Comparison of ENCODE assay signal across 22 cellular contexts in genomic region chr1:53120659-53121058, GRCh38. TPM values are rescaled to one million over a fixed set of nuclear protein-coding genes. Genes with fewer than 3 reads are reported as not detected.
"Had no signal": no experiment of that assay in that cellular context is flagged by ENCODE, and none has a peak within 500 bp of the region (broad histone marks: within the 10 kb centered on the region; RNA-seq: fewer than 3 reads in every experiment).

No MANE protein-coding gene starts in this region.

- ATAC-seq: activated CD8-positive, alpha-beta T cell treated with anti-CD3 and anti-CD28 coated beads, Interleukin-2, amount 10 ng/mL, durations not matched to agents 7 days and 5 days; activated naive CD4-positive, alpha-beta T cell treated with anti-CD3 and anti-CD28 coated beads, Interleukin-2, amount 50 U/mL, for 72 hours; esophagus mucosa; lower lobe of right lung; natural killer cell; sciatic nerve; stimulated activated naive CD8-positive, alpha-beta T cell treated with anti-CD3 and anti-CD28 coated beads, Interleukin-15, Interleukin-2, amounts not matched to agents 100 U/mL and 50 U/mL, for 24 hours had no signal

- H3K4me3 Mint-ChIP-seq: activated CD4-positive, alpha-beta T cell treated with anti-CD3 and anti-CD28 coated beads, Interleukin-2, amount 10 ng/mL, durations not matched to agents 24 days and 14 days; activated CD8-positive, alpha-beta T cell treated with anti-CD3 and anti-CD28 coated beads, Interleukin-2, amount 10 ng/mL, durations not matched to agents 7 days and 5 days; natural killer cell; type B pancreatic cell had no signal

- H3K4me3 ChIP-seq: colonic mucosa, lower lobe of right lung, prostate gland, suprapubic skin had no signal

- H3K36me3 ChIP-seq: colonic mucosa, lower lobe of right lung, prostate gland, suprapubic skin had no signal

- DNase-seq: activated CD4-positive, alpha-beta T cell treated with anti-CD3 and anti-CD28 coated beads, Interleukin-2, amount 10 ng/mL, durations not matched to agents 24 days and 14 days; activated CD4-positive, CD25-positive, alpha-beta regulatory T cell; activated CD8-positive, alpha-beta memory T cell treated with anti-CD3 and anti-CD28 coated beads, Interleukin-2, amount 50 U/mL, for 4 hours; activated CD8-positive, alpha-beta T cell treated with anti-CD3 and anti-CD28 coated beads, Interleukin-2, amount 10 ng/mL, durations not matched to agents 7 days and 5 days; activated effector memory CD4-positive, alpha-beta T cell treated with anti-CD3 and anti-CD28 coated beads, Interleukin-2, amount 50 U/mL, for 16 hours; activated T-cell treated with anti-CD3 and anti-CD28 coated beads, Interleukin-2, amount 50 U/mL, for 48 hours; amniotic stem cell; central memory CD4-positive, alpha-beta T cell; colonic mucosa; left cardiac atrium; lower lobe of right lung; natural killer cell; stimulated activated naive CD8-positive, alpha-beta T cell treated with anti-CD3 and anti-CD28 coated beads, Interleukin-15, Interleukin-2, amounts not matched to agents 100 U/mL and 50 U/mL, for 24 hours had no signal

- H3K36me3 Mint-ChIP-seq: activated naive CD4-positive, alpha-beta T cell treated with anti-CD3 and anti-CD28 coated beads, Interleukin-2, amount 50 U/mL, for 72 hours; natural killer cell; type B pancreatic cell had no signal

- H3K27ac Mint-ChIP-seq: activated CD4-positive, alpha-beta T cell treated with anti-CD3 and anti-CD28 coated beads, Interleukin-2, amount 10 ng/mL, durations not matched to agents 24 days and 14 days; activated CD8-positive, alpha-beta T cell treated with anti-CD3 and anti-CD28 coated beads, Interleukin-2, amount 10 ng/mL, durations not matched to agents 7 days and 5 days; natural killer cell had no signal

- FAIRE-seq: TTC549 had no signal

- H3K9me3 ChIP-seq: colonic mucosa, lower lobe of right lung, prostate gland, suprapubic skin had no signal

- H3K4me1 ChIP-seq: colonic mucosa, prostate gland had no signal

- H3K27me3 ChIP-seq: colonic mucosa, suprapubic skin had no signal

- H3K9me3 Mint-ChIP-seq: activated CD4-positive, alpha-beta T cell treated with anti-CD3 and anti-CD28 coated beads, Interleukin-2, amount 10 ng/mL, durations not matched to agents 24 days and 14 days; activated naive CD4-positive, alpha-beta T cell treated with anti-CD3 and anti-CD28 coated beads, Interleukin-2, amount 50 U/mL, for 72 hours; natural killer cell; type B pancreatic cell had no signal

- H3K4me1 Mint-ChIP-seq: activated CD4-positive, alpha-beta T cell treated with anti-CD3 and anti-CD28 coated beads, Interleukin-2, amount 10 ng/mL, durations not matched to agents 24 days and 14 days had no signal

- H3K27ac ChIP-seq: colonic mucosa, lower lobe of right lung, prostate gland, suprapubic skin had no signal

RNA-seq across cellular contexts. Expression of gene SLC1A7, which starts 21.8 kb away (rescaled TPM):
- total RNA-seq: activated CD4-positive, alpha-beta T cell treated with anti-CD3 and anti-CD28 coated beads, Interleukin-2, amount 10 ng/mL, durations not matched to agents 24 days and 14 days; activated CD8-positive, alpha-beta T cell treated with anti-CD3 and anti-CD28 coated beads, Interleukin-2, amount 10 ng/mL, durations not matched to agents 7 days and 5 days; activated naive CD4-positive, alpha-beta T cell treated with anti-CD3 and anti-CD28 coated beads, Interleukin-2, amount 50 U/mL, for 72 hours; esophagus mucosa; glomerular endothelial cell; suprapubic skin; T-helper 2 cell treated with Interferon-gamma antibody and Interleukin-4, amounts not matched to agents 100 ng/mL and 5 ng/mL, for 36 hours had no signal

RNA-seq across cellular contexts. Expression of gene PODN, which starts 58.6 kb away (rescaled TPM):
- total RNA-seq: activated CD4-positive, alpha-beta T cell treated with anti-CD3 and anti-CD28 coated beads, Interleukin-2, amount 10 ng/mL, durations not matched to agents 24 days and 14 days; activated CD8-positive, alpha-beta T cell treated with anti-CD3 and anti-CD28 coated beads, Interleukin-2, amount 10 ng/mL, durations not matched to agents 7 days and 5 days; activated naive CD4-positive, alpha-beta T cell treated with anti-CD3 and anti-CD28 coated beads, Interleukin-2, amount 50 U/mL, for 72 hours; T-helper 2 cell treated with Interferon-gamma antibody and Interleukin-4, amounts not matched to agents 100 ng/mL and 5 ng/mL, for 36 hours had no signal
